ENCODE assay signal across 1 cellular context in the genomic region with DNA sequence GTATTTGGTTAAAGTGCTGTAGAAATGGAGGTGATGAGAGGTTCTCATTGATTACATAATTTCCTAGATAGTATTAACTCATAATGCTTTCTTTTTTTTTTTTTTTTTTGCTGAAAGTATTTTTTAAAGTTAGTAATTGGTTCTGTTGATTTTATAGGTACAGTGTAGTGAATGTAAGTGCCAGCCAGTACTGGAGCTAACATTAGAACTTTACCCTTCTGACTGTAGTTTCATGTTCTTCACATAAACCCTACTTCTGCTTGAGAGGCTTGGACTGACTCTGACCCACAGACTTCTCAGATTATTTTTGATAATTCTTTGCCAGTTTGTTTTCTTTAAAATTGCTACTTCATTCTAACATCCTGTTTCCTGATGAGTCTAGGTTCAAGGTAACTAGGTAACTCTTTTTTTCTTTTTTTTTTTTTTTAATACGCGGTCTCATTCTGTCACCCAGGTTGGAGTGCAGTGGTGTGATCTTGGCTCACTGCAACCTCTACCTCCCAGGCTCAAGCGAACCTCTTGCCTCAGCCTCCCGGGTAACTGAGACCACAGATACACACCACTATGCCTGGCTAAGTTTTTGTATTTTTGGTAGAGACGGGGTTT.
TF ChIP-seq lines count a peak whose summit lies in the region.

No MANE protein-coding gene starts in this region.

TF ChIP-seq in K562, 482 proteins besides CTCF, POLR2A, EP300 and RAD21 (continued from another document):
- TF ChIP-seq, protein P1, sequence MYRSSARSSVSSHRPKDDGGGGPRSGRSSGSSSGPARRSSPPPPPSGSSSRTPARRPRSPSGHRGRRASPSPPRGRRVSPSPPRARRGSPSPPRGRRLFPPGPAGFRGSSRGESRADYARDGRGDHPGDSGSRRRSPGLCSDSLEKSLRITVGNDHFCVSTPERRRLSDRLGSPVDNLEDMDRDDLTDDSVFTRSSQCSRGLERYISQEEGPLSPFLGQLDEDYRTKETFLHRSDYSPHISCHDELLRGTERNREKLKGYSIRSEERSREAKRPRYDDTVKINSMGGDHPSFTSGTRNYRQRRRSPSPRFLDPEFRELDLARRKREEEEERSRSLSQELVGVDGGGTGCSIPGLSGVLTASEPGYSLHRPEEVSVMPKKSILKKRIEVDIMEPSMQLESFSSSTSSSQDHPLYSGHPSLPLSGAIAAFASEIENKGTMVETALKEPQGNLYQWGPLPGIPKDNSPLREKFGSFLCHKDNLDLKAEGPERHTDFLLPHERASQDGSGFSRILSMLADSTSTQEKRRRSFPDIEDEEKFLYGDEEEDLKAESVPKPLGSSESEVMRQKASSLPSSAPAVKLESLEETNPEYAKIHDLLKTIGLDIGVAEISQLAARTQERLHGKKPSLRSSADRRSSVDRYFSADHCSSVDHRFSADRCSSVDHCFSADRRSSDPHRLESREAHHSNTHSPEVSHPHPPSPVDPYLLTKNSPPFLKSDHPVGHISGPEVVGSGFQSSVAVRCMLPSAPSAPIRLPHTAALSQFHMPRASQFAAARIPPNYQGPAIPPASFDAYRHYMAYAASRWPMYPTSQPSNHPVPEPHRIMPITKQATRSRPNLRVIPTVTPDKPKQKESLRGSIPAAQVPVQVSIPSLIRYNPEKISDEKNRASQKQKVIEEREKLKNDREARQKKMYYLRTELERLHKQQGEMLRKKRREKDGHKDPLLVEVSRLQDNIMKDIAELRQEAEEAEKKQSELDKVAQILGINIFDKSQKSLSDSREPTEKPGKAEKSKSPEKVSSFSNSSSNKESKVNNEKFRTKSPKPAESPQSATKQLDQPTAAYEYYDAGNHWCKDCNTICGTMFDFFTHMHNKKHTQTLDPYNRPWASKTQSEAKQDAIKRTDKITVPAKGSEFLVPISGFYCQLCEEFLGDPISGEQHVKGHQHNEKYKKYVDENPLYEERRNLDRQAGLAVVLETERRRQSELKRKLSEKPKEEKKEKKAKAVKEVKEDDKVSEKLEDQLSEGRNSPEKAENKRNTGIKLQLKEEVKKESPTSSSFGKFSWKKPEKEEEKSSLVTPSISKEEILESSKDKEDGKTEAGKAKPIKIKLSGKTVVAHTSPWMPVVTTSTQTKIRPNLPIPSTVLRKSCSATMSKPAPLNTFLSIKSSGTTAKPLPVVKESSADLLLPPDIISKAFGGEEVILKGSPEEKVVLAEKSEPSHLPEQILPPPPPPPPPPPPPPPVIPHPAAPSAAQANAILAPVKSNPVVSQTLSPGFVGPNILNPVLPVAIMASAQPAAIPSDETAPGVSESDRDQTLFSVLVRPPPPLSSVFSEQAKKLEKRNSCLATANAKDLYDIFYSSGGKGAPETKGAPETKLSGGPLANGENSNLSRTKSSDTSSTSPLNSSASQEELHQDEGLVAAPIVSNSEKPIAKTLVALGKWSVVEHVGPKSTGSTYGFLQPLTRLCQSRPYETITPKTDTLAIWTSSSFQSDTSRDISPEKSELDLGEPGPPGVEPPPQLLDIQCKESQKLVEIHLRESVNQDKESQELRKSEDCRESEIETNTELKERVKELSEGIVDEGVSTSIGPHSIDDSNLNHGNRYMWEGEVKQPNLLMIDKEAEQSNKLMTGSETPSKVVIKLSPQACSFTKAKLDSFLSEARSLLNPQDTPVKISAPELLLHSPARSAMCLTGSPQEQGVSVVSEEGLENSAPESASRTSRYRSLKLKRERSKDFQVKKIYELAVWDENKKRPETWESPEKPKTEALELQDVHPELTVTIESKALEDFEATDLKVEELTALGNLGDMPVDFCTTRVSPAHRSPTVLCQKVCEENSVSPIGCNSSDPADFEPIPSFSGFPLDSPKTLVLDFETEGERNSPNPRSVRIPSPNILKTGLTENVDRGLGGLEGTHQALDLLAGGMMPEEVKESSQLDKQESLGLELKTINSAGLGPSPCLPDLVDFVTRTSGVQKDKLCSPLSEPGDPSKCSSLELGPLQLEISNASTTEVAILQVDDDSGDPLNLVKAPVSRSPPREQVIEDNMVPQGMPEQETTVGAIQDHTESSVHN (IDR thresholded peaks at IDR 0.05; ENCODE audit: borderline replicate concordance in 1 of 2, low read depth in 1 of 2): 0 out of 4 replicates have a peak, but pooled peaks of 1 of the 2 experiments have one; percentile 19
- 0 out of 2 replicates have a peak, but pooled peaks have one; percentile 15 for TF ChIP-seq CXXC5 (CRISPR knock-in tag; IDR thresholded peaks at IDR 0.05)
- TF ChIP-seq CBX3 (IDR thresholded peaks at IDR 0.05; ENCODE audit: borderline replicate concordance in 1 of 2, low read length in 2 of 2): no peak
- 0 out of 2 replicates have a peak, but pooled peaks have one; percentile 7 for TF ChIP-seq ZNF316 (IDR thresholded peaks at IDR 0.05)
- no peak for TF ChIP-seq CBX5 (IDR thresholded peaks at IDR 0.05; ENCODE audit: borderline replicate concordance, low read depth)
- no peak for TF ChIP-seq MYC (IDR thresholded peaks at IDR 0.05; ENCODE audit: low read depth, low read length)
- no peak for TF ChIP-seq MYC (CRISPR knock-in tag; IDR thresholded peaks at IDR 0.05; ENCODE audit: borderline replicate concordance, low read depth)
- TF ChIP-seq PURB (CRISPR knock-in tag; IDR thresholded peaks at IDR 0.05; ENCODE audit: low read depth): 0 out of 2 replicates have a peak, but pooled peaks have one; percentile 26
